ENCODE assay signal across 1 cellular context in genomic region chr3:81985996-81986723, GRCh38.
TF ChIP-seq lines count a peak whose summit lies in the region.

No MANE protein-coding gene starts in this region.

TF ChIP-seq in HepG2, 621 proteins besides CTCF, POLR2A, EP300 and RAD21 (continued from another document and continues in another):
- peak; percentile 22; the same call in 1 of the 2 replicates for TF ChIP-seq ARID4A (CRISPR knock-in tag; IDR thresholded peaks at IDR 0.05; ENCODE audit: borderline replicate concordance)
- no peak for TF ChIP-seq TCF7 (IDR thresholded peaks at IDR 0.05; ENCODE audit: low read depth)
- TF ChIP-seq, protein P1, sequence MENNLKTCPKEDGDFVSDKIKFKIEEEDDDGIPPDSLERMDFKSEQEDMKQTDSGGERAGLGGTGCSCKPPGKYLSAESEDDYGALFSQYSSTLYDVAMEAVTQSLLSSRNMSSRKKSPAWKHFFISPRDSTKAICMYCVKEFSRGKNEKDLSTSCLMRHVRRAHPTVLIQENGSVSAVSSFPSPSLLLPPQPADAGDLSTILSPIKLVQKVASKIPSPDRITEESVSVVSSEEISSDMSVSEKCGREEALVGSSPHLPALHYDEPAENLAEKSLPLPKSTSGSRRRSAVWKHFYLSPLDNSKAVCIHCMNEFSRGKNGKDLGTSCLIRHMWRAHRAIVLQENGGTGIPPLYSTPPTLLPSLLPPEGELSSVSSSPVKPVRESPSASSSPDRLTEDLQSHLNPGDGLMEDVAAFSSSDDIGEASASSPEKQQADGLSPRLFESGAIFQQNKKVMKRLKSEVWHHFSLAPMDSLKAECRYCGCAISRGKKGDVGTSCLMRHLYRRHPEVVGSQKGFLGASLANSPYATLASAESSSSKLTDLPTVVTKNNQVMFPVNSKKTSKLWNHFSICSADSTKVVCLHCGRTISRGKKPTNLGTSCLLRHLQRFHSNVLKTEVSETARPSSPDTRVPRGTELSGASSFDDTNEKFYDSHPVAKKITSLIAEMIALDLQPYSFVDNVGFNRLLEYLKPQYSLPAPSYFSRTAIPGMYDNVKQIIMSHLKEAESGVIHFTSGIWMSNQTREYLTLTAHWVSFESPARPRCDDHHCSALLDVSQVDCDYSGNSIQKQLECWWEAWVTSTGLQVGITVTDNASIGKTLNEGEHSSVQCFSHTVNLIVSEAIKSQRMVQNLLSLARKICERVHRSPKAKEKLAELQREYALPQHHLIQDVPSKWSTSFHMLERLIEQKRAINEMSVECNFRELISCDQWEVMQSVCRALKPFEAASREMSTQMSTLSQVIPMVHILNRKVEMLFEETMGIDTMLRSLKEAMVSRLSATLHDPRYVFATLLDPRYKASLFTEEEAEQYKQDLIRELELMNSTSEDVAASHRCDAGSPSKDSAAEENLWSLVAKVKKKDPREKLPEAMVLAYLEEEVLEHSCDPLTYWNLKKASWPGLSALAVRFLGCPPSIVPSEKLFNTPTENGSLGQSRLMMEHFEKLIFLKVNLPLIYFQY (CRISPR knock-in tag; IDR thresholded peaks at IDR 0.05; ENCODE audit: borderline replicate concordance), result 0 out of 2 replicates have a peak, but pooled peaks have one; percentile 27
- peak; percentile 56 for TF ChIP-seq STAG1 (CRISPR knock-in tag; IDR thresholded peaks at IDR 0.05)
- TF ChIP-seq ZMYM4 (CRISPR knock-in tag; IDR thresholded peaks at IDR 0.05), result peak; percentile 89
- TF ChIP-seq CBFB (CRISPR knock-in tag; IDR thresholded peaks at IDR 0.05), result no peak
- 0 out of 2 replicates have a peak, but pooled peaks have one; percentile 50 for TF ChIP-seq ZNF280D (CRISPR knock-in tag; IDR thresholded peaks at IDR 0.05)
- TF ChIP-seq SKI (IDR thresholded peaks at IDR 0.05; ENCODE audit: partially characterized antibody), result no peak
- peak; percentile 50; the same call in 1 of the 2 replicates for TF ChIP-seq MIXL1 (CRISPR knock-in tag; IDR thresholded peaks at IDR 0.05)
- no peak for TF ChIP-seq ZNF546 (CRISPR knock-in tag; conservative IDR thresholded peaks at IDR 0.05)
- peak; percentile 77 for TF ChIP-seq POLR2AphosphoS5 (IDR thresholded peaks at IDR 0.05; ENCODE audit: low read depth, low read length)
- no peak for TF ChIP-seq ZFP82 (CRISPR knock-in tag; IDR thresholded peaks at IDR 0.05; ENCODE audit: borderline replicate concordance)
- no peak for TF ChIP-seq ATF2 (CRISPR knock-in tag; IDR thresholded peaks at IDR 0.05)
- no peak for TF ChIP-seq BCLAF1 (IDR thresholded peaks at IDR 0.05)
- TF ChIP-seq MATR3 (CRISPR knock-in tag; IDR thresholded peaks at IDR 0.05), result no peak
- no peak for TF ChIP-seq ZNF552 (CRISPR knock-in tag; IDR thresholded peaks at IDR 0.05; ENCODE audit: borderline replicate concordance)
- TF ChIP-seq DPF2 (CRISPR knock-in tag; IDR thresholded peaks at IDR 0.05; ENCODE audit: borderline replicate concordance, low read depth), result no peak
- no peak for TF ChIP-seq HNF4G (IDR thresholded peaks at IDR 0.05; ENCODE audit: borderline replicate concordance, low read depth, low read length)
- TF ChIP-seq HNF4G (CRISPR knock-in tag; IDR thresholded peaks at IDR 0.05; ENCODE audit: borderline replicate concordance, low read depth), result no peak
- TF ChIP-seq SNRNP70 (IDR thresholded peaks at IDR 0.05; ENCODE audit: low read depth, low read length), result no peak
- TF ChIP-seq, protein P2, sequence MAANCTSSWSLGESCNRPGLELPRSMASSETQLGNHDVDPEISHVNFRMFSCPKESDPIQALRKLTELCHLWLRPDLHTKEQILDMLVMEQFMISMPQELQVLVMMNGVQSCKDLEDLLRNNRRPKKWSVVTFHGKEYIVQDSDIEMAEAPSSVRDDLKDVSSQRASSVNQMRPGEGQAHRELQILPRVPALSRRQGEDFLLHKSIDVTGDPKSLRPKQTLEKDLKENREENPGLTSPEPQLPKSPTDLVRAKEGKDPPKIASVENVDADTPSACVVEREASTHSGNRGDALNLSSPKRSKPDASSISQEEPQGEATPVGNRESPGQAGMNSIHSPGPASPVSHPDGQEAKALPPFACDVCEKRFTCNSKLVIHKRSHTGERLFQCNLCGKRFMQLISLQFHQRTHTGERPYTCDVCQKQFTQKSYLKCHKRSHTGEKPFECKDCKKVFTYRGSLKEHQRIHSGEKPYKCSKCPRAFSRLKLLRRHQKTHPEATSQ (CRISPR knock-in tag; IDR thresholded peaks at IDR 0.05; ENCODE audit: borderline replicate concordance), result peak; percentile 77; the same call in 1 of the 2 replicates
- no peak for TF ChIP-seq IRX3 (CRISPR knock-in tag; IDR thresholded peaks at IDR 0.05; ENCODE audit: borderline replicate concordance, low read depth)
- TF ChIP-seq CBX1 (IDR thresholded peaks at IDR 0.05; ENCODE audit: low read depth), result no peak
- no peak for TF ChIP-seq ZNF777 (CRISPR knock-in tag; IDR thresholded peaks at IDR 0.05)
- TF ChIP-seq FOXK1 (CRISPR knock-in tag; IDR thresholded peaks at IDR 0.05; ENCODE audit: borderline replicate concordance, low read depth), result no peak
- TF ChIP-seq NFE2 (CRISPR knock-in tag; IDR thresholded peaks at IDR 0.05), result no peak
- no peak for TF ChIP-seq SALL2 (CRISPR knock-in tag; IDR thresholded peaks at IDR 0.05)
- no peak for TF ChIP-seq ZNF382 (CRISPR knock-in tag; IDR thresholded peaks at IDR 0.05; ENCODE audit: borderline replicate concordance)
- TF ChIP-seq ZNF660 (CRISPR knock-in tag; IDR thresholded peaks at IDR 0.05; ENCODE audit: borderline replicate concordance, low read depth), result no peak
- TF ChIP-seq CCAR2 (optimal IDR thresholded peaks at IDR 0.05; ENCODE audit: low read depth, low read length), result no peak
- TF ChIP-seq ZFP36 (IDR thresholded peaks at IDR 0.05; ENCODE audit: borderline replicate concordance, low read depth, low read length, partially characterized antibody), result no peak
- TF ChIP-seq XRCC5 (optimal IDR thresholded peaks at IDR 0.05; ENCODE audit: low read length), result peak; percentile 75
- TF ChIP-seq ZNF10 (CRISPR knock-in tag; IDR thresholded peaks at IDR 0.05; ENCODE audit: borderline replicate concordance, low read depth), result no peak
- TF ChIP-seq THRA (CRISPR knock-in tag; IDR thresholded peaks at IDR 0.05; ENCODE audit: borderline replicate concordance), result 0 out of 2 replicates have a peak, but pooled peaks have one; percentile 26
- no peak for TF ChIP-seq ZNF256 (CRISPR knock-in tag; conservative IDR thresholded peaks at IDR 0.05)
- no peak for TF ChIP-seq SP2 (CRISPR knock-in tag; IDR thresholded peaks at IDR 0.05)
- TF ChIP-seq MED8 (CRISPR knock-in tag; IDR thresholded peaks at IDR 0.05; ENCODE audit: insufficient replicate concordance), result no peak
- 0 out of 2 replicates have a peak, but pooled peaks have one; percentile 41 for TF ChIP-seq ZNF737 (CRISPR knock-in tag; IDR thresholded peaks at IDR 0.05; ENCODE audit: borderline replicate concordance)
- TF ChIP-seq ATF7 (IDR thresholded peaks at IDR 0.05), result no peak
- no peak for TF ChIP-seq ATF7 (CRISPR knock-in tag; IDR thresholded peaks at IDR 0.05)
- TF ChIP-seq YEATS2 (CRISPR knock-in tag; IDR thresholded peaks at IDR 0.05; ENCODE audit: borderline replicate concordance), result peak; percentile 73
- TF ChIP-seq ZFAT (CRISPR knock-in tag; conservative IDR thresholded peaks at IDR 0.05), result no peak
- TF ChIP-seq ZNF567 (CRISPR knock-in tag; IDR thresholded peaks at IDR 0.05; ENCODE audit: borderline replicate concordance), result no peak
